ENCODE assay signal across 9 cellular contexts in genomic region chr19:17136026-17136425, GRCh38.
DNase-seq lines count a peak whose midpoint lies in the region; ATAC-seq and TF ChIP-seq lines count a peak whose summit lies in the region.
"Had no signal": no experiment of that assay in that cellular context is flagged by ENCODE, and none has a peak within 500 bp of the region (broad histone marks: within the 10 kb centered on the region; RNA-seq: fewer than 3 reads in every experiment).

No MANE protein-coding gene starts in this region.

- H3K4me3 Mint-ChIP-seq in osteocyte (ENCODE audit: unreplicated experiment), result peak overlapping the region; percentile 14
- H3K4me3 Mint-ChIP-seq: CD4-positive, alpha-beta memory T cell had no signal

- H3K27ac ChIP-seq in SJSA1 (peak overlapping the region; percentile 98), gastroesophageal sphincter (peak overlapping the region; percentile 91 to 93 (median 92))

- H3K36me3 Mint-ChIP-seq in osteocyte (ENCODE audit: unreplicated experiment), result no peaks in the 10 kb centered on the region

- TF ChIP-seq POLR2A in gastroesophageal sphincter (IDR thresholded peaks at IDR 0.05), result no peak

- no peaks in the 10 kb centered on the region for H3K27me3 Mint-ChIP-seq in osteocyte (ENCODE audit: unreplicated experiment)
- H3K27me3 Mint-ChIP-seq: CD4-positive, alpha-beta memory T cell had no signal

- H3K9me3 ChIP-seq in SJSA1 (replicated peaks) (no peaks in the 10 kb centered on the region), gastroesophageal sphincter (no peaks in the 10 kb centered on the region)

- H3K4me1 Mint-ChIP-seq in osteocyte (ENCODE audit: unreplicated experiment), result peaks cover 34% of the 10 kb centered on the region

- DNase-seq in AG10803 (ENCODE audit: low read depth), result no peak
- no peak for DNase-seq in SJSA1 (ENCODE audit: low read depth in 1 of 2, low spot score in 2 of 2)
- DNase-seq in osteocyte (ENCODE audit: extremely low spot score, unreplicated experiment), result no peak
- no peak for DNase-seq in NCI-H510A (lab: John Stamatoyannopoulos, UW)
- no peak for DNase-seq in AG20443 (ENCODE audit: low spot score)
- no peak for DNase-seq in AG08396 (ENCODE audit: low spot score)
- no peak for DNase-seq in NCI-H187 treated with DMSO at 0.1 percent for 48 hours (lab: John Stamatoyannopoulos, UW)
- DNase-seq: CD4-positive, alpha-beta memory T cell had no signal

- H3K4me3 ChIP-seq in AG10803 (ENCODE audit: low read length) (peak overlapping the region; percentile 55; the same call in 1 of the 2 replicates), SJSA1 (no peak overlapping the region), gastroesophageal sphincter (peak overlapping the region in 1 of 2 donors; percentile 38)

- ATAC-seq in gastroesophageal sphincter, result no peak

- H3K27me3 ChIP-seq in SJSA1 (replicated peaks), result no peaks in the 10 kb centered on the region
- H3K27me3 ChIP-seq in gastroesophageal sphincter, result no peaks in the 10 kb centered on the region

- H3K36me3 ChIP-seq in SJSA1 (peaks cover 23% of the 10 kb centered on the region), gastroesophageal sphincter (no peaks in the 10 kb centered on the region)

- H3K9me3 Mint-ChIP-seq in osteocyte (ENCODE audit: unreplicated experiment), result no peaks in the 10 kb centered on the region
- H3K9me3 Mint-ChIP-seq: CD4-positive, alpha-beta memory T cell had no signal

- TF ChIP-seq CTCF in AG10803 (conservative IDR thresholded peaks at IDR 0.05; ENCODE audit: low read length) (no peak), gastroesophageal sphincter (IDR thresholded peaks at IDR 0.05) (no peak), osteocyte (IDR thresholded peaks at IDR 0.05) (no peak)

- H3K4me1 ChIP-seq in SJSA1 (replicated peaks) (peaks cover 34% of the 10 kb centered on the region), gastroesophageal sphincter (peaks cover 5 to 45% (median 17%) of the 10 kb centered on the region in 3 donors)

- no peak for TF ChIP-seq EP300 in gastroesophageal sphincter (IDR thresholded peaks at IDR 0.05)

- H3K27ac Mint-ChIP-seq in osteocyte (ENCODE audit: unreplicated experiment), result peak overlapping the region; percentile 98

- no CpG with 5 or more reads among the region's 9 CpGs for WGBS in gastroesophageal sphincter (ENCODE audit: low coverage in 1 of 2), 2 donors
